Comparison of ENCODE assay signal across 1 cellular context in the genomic region with DNA sequence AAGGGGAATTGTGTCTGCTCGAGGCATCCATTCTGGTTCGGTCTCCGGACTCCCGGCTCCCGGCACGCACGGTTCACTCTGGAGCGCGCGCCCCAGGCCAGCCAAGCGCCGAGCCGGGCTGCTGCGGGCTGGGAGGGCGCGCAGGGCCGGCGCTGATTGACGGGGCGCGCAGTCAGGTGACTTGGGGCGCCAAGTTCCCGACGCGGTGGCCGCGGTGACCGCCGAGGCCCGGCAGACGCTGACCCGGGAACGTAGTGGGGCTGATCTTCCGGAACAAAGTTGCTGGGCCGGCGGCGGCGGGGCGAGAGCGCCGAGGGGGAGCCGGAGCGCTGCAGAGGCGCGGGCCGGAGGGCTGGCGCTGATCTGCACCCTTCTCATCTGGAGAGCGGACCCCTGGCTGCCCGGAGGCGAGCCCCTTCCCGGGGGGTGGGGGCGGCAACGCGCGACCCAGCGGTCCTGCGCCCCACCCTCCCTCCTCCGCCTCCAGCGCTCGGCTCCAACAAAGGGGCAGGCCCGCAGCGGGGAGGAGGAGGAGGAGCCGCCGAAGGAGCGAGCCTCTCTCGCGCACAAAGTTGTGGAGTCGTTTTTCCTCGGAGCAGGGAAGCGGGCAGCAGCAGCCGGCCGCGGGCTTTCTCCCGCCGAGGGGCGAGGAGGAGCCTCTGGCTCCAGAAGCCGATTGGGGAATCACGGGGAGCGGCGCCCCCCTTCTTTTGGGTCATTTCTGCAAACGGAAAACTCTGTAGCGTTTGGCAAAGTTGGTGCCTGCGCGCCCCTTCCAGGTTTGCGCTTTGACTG.
TF ChIP-seq lines count a peak whose summit lies in the region.

Gene UTRN, plus strand, starts transcription at position 583 of the 795 bp plus-strand sequence. CDS start 6,494 bp downstream, outside the sequence.

TF ChIP-seq in HepG2, 621 proteins besides CTCF, POLR2A, EP300 and RAD21 (continued from another document and continues in another):
- TF ChIP-seq, protein P1, sequence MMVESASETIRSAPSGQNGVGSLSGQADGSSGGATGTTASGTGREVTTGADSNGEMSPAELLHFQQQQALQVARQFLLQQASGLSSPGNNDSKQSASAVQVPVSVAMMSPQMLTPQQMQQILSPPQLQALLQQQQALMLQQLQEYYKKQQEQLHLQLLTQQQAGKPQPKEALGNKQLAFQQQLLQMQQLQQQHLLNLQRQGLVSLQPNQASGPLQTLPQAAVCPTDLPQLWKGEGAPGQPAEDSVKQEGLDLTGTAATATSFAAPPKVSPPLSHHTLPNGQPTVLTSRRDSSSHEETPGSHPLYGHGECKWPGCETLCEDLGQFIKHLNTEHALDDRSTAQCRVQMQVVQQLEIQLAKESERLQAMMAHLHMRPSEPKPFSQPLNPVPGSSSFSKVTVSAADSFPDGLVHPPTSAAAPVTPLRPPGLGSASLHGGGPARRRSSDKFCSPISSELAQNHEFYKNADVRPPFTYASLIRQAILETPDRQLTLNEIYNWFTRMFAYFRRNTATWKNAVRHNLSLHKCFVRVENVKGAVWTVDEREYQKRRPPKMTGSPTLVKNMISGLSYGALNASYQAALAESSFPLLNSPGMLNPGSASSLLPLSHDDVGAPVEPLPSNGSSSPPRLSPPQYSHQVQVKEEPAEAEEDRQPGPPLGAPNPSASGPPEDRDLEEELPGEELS (CRISPR knock-in tag; IDR thresholded peaks at IDR 0.05), result peak; percentile 65
- TF ChIP-seq FOXK1 (CRISPR knock-in tag; IDR thresholded peaks at IDR 0.05; ENCODE audit: borderline replicate concordance, low read depth) (peak; percentile 72), SNAPC2 (CRISPR knock-in tag; IDR thresholded peaks at IDR 0.05) (no peak), ZNF839 (CRISPR knock-in tag; IDR thresholded peaks at IDR 0.05; ENCODE audit: borderline replicate concordance) (peak; percentile 95; the same call in 1 of the 2 replicates), ZNF569 (CRISPR knock-in tag; IDR thresholded peaks at IDR 0.05; ENCODE audit: borderline replicate concordance) (0 out of 2 replicates have a peak, but pooled peaks have one; percentile 64), ZNF33B (CRISPR knock-in tag; IDR thresholded peaks at IDR 0.05) (peak; percentile 84), ZNF558 (CRISPR knock-in tag; IDR thresholded peaks at IDR 0.05; ENCODE audit: borderline replicate concordance) (peak; percentile 84; the same call in 1 of the 2 replicates), ZNF251 (CRISPR knock-in tag; IDR thresholded peaks at IDR 0.05) (no peak), ZNF616 (CRISPR knock-in tag; IDR thresholded peaks at IDR 0.05; ENCODE audit: low read depth) (peak; percentile 92; the same call in 1 of the 2 replicates), ARID5B (CRISPR knock-in tag; IDR thresholded peaks at IDR 0.05) (peak; percentile 76), SP140L (CRISPR knock-in tag; IDR thresholded peaks at IDR 0.05; ENCODE audit: borderline replicate concordance) (0 out of 2 replicates have a peak, but pooled peaks have one; percentile 58), E2F1 (CRISPR knock-in tag; IDR thresholded peaks at IDR 0.05) (peak; percentile 85), TBX3 (IDR thresholded peaks at IDR 0.05; ENCODE audit: borderline replicate concordance) (no peak), ATF7 (IDR thresholded peaks at IDR 0.05) (no peak), ATF7 (CRISPR knock-in tag; IDR thresholded peaks at IDR 0.05) (peak; percentile 58; the same call in 1 of the 2 replicates), YY1 (IDR thresholded peaks at IDR 0.05; ENCODE audit: insufficient read depth, insufficient replicate concordance, low read depth, low read length) (peak; percentile 74), BCL3 (CRISPR knock-in tag; IDR thresholded peaks at IDR 0.05) (peak; percentile 89), DDIT3 (CRISPR knock-in tag; IDR thresholded peaks at IDR 0.05) (0 out of 2 replicates have a peak, but pooled peaks have one; percentile 16), AHR (CRISPR knock-in tag; IDR thresholded peaks at IDR 0.05) (peak; percentile 89; the same call in 1 of the 2 replicates), SATB2 (CRISPR knock-in tag; IDR thresholded peaks at IDR 0.05) (no peak; the same call in 1 of the 2 replicates), ZNF530 (CRISPR knock-in tag; IDR thresholded peaks at IDR 0.05; ENCODE audit: low read depth) (no peak), ZNF670 (CRISPR knock-in tag; IDR thresholded peaks at IDR 0.05; ENCODE audit: borderline replicate concordance) (peak; percentile 75; the same call in 1 of the 2 replicates)
- TF ChIP-seq, protein P2, sequence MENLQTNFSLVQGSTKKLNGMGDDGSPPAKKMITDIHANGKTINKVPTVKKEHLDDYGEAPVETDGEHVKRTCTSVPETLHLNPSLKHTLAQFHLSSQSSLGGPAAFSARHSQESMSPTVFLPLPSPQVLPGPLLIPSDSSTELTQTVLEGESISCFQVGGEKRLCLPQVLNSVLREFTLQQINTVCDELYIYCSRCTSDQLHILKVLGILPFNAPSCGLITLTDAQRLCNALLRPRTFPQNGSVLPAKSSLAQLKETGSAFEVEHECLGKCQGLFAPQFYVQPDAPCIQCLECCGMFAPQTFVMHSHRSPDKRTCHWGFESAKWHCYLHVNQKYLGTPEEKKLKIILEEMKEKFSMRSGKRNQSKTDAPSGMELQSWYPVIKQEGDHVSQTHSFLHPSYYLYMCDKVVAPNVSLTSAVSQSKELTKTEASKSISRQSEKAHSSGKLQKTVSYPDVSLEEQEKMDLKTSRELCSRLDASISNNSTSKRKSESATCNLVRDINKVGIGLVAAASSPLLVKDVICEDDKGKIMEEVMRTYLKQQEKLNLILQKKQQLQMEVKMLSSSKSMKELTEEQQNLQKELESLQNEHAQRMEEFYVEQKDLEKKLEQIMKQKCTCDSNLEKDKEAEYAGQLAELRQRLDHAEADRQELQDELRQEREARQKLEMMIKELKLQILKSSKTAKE (CRISPR knock-in tag; IDR thresholded peaks at IDR 0.05; ENCODE audit: borderline replicate concordance), result peak; percentile 85
- TF ChIP-seq, protein P3, sequence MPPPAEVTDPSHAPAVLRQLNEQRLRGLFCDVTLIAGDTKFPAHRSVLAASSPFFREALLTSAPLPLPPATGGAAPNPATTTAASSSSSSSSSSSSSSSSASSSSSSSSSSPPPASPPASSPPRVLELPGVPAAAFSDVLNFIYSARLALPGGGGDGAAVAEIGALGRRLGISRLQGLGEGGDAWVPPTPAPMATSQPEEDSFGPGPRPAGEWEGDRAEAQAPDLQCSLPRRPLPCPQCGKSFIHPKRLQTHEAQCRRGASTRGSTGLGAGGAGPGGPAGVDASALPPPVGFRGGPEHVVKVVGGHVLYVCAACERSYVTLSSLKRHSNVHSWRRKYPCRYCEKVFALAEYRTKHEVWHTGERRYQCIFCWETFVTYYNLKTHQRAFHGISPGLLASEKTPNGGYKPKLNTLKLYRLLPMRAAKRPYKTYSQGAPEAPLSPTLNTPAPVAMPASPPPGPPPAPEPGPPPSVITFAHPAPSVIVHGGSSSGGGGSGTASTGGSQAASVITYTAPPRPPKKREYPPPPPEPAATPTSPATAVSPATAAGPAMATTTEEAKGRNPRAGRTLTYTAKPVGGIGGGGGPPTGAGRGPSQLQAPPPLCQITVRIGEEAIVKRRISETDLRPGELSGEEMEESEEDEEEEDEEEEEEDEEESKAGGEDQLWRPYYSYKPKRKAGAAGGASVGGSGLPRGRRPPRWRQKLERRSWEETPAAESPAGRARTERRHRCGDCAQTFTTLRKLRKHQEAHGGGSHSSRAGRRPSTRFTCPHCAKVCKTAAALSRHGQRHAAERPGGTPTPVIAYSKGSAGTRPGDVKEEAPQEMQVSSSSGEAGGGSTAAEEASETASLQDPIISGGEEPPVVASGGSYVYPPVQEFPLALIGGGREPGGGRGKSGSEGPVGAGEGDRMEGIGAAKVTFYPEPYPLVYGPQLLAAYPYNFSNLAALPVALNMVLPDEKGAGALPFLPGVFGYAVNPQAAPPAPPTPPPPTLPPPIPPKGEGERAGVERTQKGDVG (CRISPR knock-in tag; IDR thresholded peaks at IDR 0.05; ENCODE audit: borderline replicate concordance), result 0 out of 2 replicates have a peak, but pooled peaks have one; percentile 62
- TF ChIP-seq, protein P4, sequence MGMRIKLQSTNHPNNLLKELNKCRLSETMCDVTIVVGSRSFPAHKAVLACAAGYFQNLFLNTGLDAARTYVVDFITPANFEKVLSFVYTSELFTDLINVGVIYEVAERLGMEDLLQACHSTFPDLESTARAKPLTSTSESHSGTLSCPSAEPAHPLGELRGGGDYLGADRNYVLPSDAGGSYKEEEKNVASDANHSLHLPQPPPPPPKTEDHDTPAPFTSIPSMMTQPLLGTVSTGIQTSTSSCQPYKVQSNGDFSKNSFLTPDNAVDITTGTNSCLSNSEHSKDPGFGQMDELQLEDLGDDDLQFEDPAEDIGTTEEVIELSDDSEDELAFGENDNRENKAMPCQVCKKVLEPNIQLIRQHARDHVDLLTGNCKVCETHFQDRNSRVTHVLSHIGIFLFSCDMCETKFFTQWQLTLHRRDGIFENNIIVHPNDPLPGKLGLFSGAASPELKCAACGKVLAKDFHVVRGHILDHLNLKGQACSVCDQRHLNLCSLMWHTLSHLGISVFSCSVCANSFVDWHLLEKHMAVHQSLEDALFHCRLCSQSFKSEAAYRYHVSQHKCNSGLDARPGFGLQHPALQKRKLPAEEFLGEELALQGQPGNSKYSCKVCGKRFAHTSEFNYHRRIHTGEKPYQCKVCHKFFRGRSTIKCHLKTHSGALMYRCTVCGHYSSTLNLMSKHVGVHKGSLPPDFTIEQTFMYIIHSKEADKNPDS (CRISPR knock-in tag; IDR thresholded peaks at IDR 0.05), result no peak
- TF ChIP-seq, protein P5, sequence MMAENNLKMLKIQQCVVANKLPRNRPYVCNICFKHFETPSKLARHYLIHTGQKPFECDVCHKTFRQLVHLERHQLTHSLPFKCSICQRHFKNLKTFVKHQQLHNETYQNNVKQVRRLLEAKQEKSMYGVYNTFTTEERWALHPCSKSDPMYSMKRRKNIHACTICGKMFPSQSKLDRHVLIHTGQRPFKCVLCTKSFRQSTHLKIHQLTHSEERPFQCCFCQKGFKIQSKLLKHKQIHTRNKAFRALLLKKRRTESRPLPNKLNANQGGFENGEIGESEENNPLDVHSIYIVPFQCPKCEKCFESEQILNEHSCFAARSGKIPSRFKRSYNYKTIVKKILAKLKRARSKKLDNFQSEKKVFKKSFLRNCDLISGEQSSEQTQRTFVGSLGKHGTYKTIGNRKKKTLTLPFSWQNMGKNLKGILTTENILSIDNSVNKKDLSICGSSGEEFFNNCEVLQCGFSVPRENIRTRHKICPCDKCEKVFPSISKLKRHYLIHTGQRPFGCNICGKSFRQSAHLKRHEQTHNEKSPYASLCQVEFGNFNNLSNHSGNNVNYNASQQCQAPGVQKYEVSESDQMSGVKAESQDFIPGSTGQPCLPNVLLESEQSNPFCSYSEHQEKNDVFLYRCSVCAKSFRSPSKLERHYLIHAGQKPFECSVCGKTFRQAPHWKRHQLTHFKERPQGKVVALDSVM (CRISPR knock-in tag; IDR thresholded peaks at IDR 0.05), result peak; percentile 72
- TF ChIP-seq, protein P6, sequence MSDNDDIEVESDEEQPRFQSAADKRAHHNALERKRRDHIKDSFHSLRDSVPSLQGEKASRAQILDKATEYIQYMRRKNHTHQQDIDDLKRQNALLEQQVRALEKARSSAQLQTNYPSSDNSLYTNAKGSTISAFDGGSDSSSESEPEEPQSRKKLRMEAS (IDR thresholded peaks at IDR 0.05), result peak; percentile 84
